1 cellular context compared by ENCODE assay signal in the genomic region with DNA sequence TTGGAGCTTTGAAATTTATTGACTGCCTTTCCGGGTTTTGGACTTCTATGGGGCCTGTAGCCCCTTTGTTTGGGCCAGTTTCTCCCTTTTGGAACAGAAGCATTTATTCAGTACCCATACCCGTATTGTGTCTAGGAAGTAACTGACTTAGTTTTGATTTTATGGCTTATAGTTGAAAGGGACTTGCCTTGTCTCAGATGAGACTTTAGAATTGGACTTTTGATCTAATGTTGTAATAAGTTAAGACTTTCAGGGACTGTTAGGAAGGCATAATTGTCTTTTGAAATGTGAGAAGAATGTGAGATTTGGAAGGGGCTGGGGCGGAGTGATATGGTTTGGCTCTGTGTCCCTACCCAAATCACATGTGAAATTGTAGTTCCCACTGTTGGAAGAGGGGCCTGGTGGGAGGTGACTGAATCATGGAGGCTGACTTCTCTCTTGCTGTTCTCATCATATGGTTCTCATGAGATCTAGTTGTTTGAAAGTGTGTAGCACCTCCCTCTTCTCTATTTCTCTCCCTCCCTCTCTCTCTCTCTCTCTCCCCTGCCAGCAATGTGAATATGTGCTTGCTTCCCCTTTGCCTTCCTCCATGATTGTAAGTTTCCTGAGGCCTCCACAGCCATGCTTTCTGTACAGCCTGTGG.
TF ChIP-seq lines count a peak whose summit lies in the region.

No MANE protein-coding gene starts in this region.

TF ChIP-seq in K562, 482 proteins besides CTCF, POLR2A, EP300 and RAD21:
- TF ChIP-seq ZNF717 (CRISPR knock-in tag; IDR thresholded peaks at IDR 0.05) (no peak), NFXL1 (CRISPR knock-in tag; IDR thresholded peaks at IDR 0.05) (no peak), ZNF184 (CRISPR knock-in tag; IDR thresholded peaks at IDR 0.05) (no peak), ZNF695 (CRISPR knock-in tag; IDR thresholded peaks at IDR 0.05) (no peak), SMARCE1 (IDR thresholded peaks at IDR 0.05) (no peak), ZNF324 (CRISPR knock-in tag; IDR thresholded peaks at IDR 0.05) (no peak), COPS2 (conservative IDR thresholded peaks at IDR 0.05) (no peak), ATF7 (IDR thresholded peaks at IDR 0.05) (no peak), ZBED1 (IDR thresholded peaks at IDR 0.05) (no peak), FOSL1 (tag; conservative IDR thresholded peaks at IDR 0.05) (no peak)
- TF ChIP-seq, protein P1, sequence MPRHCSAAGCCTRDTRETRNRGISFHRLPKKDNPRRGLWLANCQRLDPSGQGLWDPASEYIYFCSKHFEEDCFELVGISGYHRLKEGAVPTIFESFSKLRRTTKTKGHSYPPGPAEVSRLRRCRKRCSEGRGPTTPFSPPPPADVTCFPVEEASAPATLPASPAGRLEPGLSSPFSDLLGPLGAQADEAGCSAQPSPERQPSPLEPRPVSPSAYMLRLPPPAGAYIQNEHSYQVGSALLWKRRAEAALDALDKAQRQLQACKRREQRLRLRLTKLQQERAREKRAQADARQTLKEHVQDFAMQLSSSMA (CRISPR knock-in tag; IDR thresholded peaks at IDR 0.05), result no peak
- TF ChIP-seq, protein P2, sequence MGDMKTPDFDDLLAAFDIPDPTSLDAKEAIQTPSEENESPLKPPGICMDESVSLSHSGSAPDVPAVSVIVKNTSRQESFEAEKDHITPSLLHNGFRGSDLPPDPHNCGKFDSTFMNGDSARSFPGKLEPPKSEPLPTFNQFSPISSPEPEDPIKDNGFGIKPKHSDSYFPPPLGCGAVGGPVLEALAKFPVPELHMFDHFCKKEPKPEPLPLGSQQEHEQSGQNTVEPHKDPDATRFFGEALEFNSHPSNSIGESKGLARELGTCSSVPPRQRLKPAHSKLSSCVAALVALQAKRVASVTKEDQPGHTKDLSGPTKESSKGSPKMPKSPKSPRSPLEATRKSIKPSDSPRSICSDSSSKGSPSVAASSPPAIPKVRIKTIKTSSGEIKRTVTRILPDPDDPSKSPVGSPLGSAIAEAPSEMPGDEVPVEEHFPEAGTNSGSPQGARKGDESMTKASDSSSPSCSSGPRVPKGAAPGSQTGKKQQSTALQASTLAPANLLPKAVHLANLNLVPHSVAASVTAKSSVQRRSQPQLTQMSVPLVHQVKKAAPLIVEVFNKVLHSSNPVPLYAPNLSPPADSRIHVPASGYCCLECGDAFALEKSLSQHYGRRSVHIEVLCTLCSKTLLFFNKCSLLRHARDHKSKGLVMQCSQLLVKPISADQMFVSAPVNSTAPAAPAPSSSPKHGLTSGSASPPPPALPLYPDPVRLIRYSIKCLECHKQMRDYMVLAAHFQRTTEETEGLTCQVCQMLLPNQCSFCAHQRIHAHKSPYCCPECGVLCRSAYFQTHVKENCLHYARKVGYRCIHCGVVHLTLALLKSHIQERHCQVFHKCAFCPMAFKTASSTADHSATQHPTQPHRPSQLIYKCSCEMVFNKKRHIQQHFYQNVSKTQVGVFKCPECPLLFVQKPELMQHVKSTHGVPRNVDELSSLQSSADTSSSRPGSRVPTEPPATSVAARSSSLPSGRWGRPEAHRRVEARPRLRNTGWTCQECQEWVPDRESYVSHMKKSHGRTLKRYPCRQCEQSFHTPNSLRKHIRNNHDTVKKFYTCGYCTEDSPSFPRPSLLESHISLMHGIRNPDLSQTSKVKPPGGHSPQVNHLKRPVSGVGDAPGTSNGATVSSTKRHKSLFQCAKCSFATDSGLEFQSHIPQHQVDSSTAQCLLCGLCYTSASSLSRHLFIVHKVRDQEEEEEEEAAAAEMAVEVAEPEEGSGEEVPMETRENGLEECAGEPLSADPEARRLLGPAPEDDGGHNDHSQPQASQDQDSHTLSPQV (IDR thresholded peaks at IDR 0.05), result no peak
- TF ChIP-seq, protein P3, sequence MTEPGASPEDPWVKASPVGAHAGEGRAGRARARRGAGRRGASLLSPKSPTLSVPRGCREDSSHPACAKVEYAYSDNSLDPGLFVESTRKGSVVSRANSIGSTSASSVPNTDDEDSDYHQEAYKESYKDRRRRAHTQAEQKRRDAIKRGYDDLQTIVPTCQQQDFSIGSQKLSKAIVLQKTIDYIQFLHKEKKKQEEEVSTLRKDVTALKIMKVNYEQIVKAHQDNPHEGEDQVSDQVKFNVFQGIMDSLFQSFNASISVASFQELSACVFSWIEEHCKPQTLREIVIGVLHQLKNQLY (CRISPR knock-in tag; conservative IDR thresholded peaks at IDR 0.05), result no peak
- TF ChIP-seq, protein P4, sequence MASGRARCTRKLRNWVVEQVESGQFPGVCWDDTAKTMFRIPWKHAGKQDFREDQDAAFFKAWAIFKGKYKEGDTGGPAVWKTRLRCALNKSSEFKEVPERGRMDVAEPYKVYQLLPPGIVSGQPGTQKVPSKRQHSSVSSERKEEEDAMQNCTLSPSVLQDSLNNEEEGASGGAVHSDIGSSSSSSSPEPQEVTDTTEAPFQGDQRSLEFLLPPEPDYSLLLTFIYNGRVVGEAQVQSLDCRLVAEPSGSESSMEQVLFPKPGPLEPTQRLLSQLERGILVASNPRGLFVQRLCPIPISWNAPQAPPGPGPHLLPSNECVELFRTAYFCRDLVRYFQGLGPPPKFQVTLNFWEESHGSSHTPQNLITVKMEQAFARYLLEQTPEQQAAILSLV (tag; IDR thresholded peaks at IDR 0.05), result no peak
- TF ChIP-seq, protein P5, sequence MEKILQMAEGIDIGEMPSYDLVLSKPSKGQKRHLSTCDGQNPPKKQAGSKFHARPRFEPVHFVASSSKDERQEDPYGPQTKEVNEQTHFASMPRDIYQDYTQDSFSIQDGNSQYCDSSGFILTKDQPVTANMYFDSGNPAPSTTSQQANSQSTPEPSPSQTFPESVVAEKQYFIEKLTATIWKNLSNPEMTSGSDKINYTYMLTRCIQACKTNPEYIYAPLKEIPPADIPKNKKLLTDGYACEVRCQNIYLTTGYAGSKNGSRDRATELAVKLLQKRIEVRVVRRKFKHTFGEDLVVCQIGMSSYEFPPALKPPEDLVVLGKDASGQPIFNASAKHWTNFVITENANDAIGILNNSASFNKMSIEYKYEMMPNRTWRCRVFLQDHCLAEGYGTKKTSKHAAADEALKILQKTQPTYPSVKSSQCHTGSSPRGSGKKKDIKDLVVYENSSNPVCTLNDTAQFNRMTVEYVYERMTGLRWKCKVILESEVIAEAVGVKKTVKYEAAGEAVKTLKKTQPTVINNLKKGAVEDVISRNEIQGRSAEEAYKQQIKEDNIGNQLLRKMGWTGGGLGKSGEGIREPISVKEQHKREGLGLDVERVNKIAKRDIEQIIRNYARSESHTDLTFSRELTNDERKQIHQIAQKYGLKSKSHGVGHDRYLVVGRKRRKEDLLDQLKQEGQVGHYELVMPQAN (IDR thresholded peaks at IDR 0.05; ENCODE audit: borderline replicate concordance), result no peak
